ENCODE assay signal across 10 cellular contexts in genomic region chr3:78978037-78978436, GRCh38.
DNase-seq lines count a peak whose midpoint lies in the region; ATAC-seq, FAIRE-seq and TF ChIP-seq lines count a peak whose summit lies in the region.
"Had no signal": no experiment of that assay in that cellular context is flagged by ENCODE, and none has a peak within 500 bp of the region (broad histone marks: within the 10 kb centered on the region; RNA-seq: fewer than 3 reads in every experiment).

No MANE protein-coding gene starts in this region.

- DNase-seq in Calu3 (no peak), Kasumi-1 (lab: John Stamatoyannopoulos, UW) (peak; percentile 20 to 21), adipocyte (ENCODE audit: low read depth) (peak; percentile 45), right lobe of liver (no peak), pancreas (no peak)
- DNase-seq in central memory CD4-positive, alpha-beta T cell, result no peak
- DNase-seq: SHP77 had no signal

- ATAC-seq in right lobe of liver, result peak in 3 of 4 donors; percentile 45 to 65 (median 49)
- ATAC-seq in HG03159 (IDR thresholded peaks at IDR 0.05; ENCODE audit: unreplicated experiment), result no peak
- no peak for ATAC-seq in HG03378 (IDR thresholded peaks at IDR 0.05; ENCODE audit: unreplicated experiment)
- no peak for ATAC-seq in pancreas

- peaks cover 9% of the 10 kb centered on the region for H3K4me1 Mint-ChIP-seq in Calu3 (ENCODE audit: low read depth, unreplicated experiment)

- TF ChIP-seq CTCF in Calu3 (IDR thresholded peaks at IDR 0.05; ENCODE audit: unreplicated experiment) (peak; percentile 11), right lobe of liver (IDR thresholded peaks at IDR 0.05) (peak; percentile 34 to 56 (median 46)), pancreas (IDR thresholded peaks at IDR 0.05) (no peak)

- no TSS peak for BruUV-seq in Calu3 (replicated peaks; lab: Mats Ljungman, UMichigan)

- H3K9me3 Mint-ChIP-seq in Calu3 (ENCODE audit: low read depth, unreplicated experiment), result no peaks in the 10 kb centered on the region

- H3K4me3 ChIP-seq in adipocyte (ENCODE audit: low read length) (no peak overlapping the region), right lobe of liver (no peak overlapping the region), pancreas (no peak overlapping the region)

- no peak overlapping the region for H3K9ac ChIP-seq in adipocyte (ENCODE audit: low read length)

- FAIRE-seq in pancreas (lab: Jason Lieb, UNC), result no peak
- FAIRE-seq: urothelium cell line had no signal

- H3K27ac ChIP-seq in right lobe of liver (no peak overlapping the region), pancreas (no peak overlapping the region)

- H3K9me3 ChIP-seq in adipocyte (ENCODE audit: control insufficient read depth, low read length) (no peaks in the 10 kb centered on the region), right lobe of liver (no peaks in the 10 kb centered on the region), pancreas (no peaks in the 10 kb centered on the region)

- intact Hi-C loops in Calu3 (cut with micrococcal nuclease; ENCODE audit: unreplicated experiment) (loop anchor here (1.0 kb wide), 1 partner anchor 319 kb away; no protein-coding TSS in a partner anchor), right lobe of liver (cut with DNase I) (no loop called here), pancreas (cut with DNase I) (no loop called here)

- H3K36me3 ChIP-seq in adipocyte (ENCODE audit: control insufficient read depth, insufficient read depth, low read length, severe bottlenecking) (no peaks in the 10 kb centered on the region), right lobe of liver (no peaks in the 10 kb centered on the region), pancreas (no peaks in the 10 kb centered on the region)

- no peaks in the 10 kb centered on the region for H3K27me3 Mint-ChIP-seq in Calu3 (ENCODE audit: unreplicated experiment)

- H3K4me1 ChIP-seq in adipocyte (ENCODE audit: control insufficient read depth, insufficient read depth, low read length), result peaks cover 22% of the 10 kb centered on the region
- no peaks in the 10 kb centered on the region for H3K4me1 ChIP-seq in right lobe of liver
- H3K4me1 ChIP-seq in pancreas, result no peaks in the 10 kb centered on the region

- no peak overlapping the region for H3K27ac Mint-ChIP-seq in Calu3 (ENCODE audit: unreplicated experiment)

- TF ChIP-seq POLR2A in right lobe of liver (IDR thresholded peaks at IDR 0.05), result no peak

- H3K36me3 Mint-ChIP-seq in Calu3 (ENCODE audit: insufficient read depth, unreplicated experiment), result no peaks in the 10 kb centered on the region

- H3K27me3 ChIP-seq in adipocyte (replicated peaks; ENCODE audit: control insufficient read depth, insufficient read depth, low read length), result no peaks in the 10 kb centered on the region
- H3K27me3 ChIP-seq in right lobe of liver, result no peaks in the 10 kb centered on the region
- no peaks in the 10 kb centered on the region for H3K27me3 ChIP-seq in pancreas

- no peak overlapping the region for H3K4me3 Mint-ChIP-seq in Calu3 (ENCODE audit: low read depth, unreplicated experiment)

- CTCF ChIA-PET in Calu3 (lab: Charles Lee), result interaction anchor here (0.5 to 0.7 kb wide), 2 partner anchors 292 to 427 kb away, joined by 3 to 5 read pairs; no protein-coding TSS in a partner anchor

Comparison
In these comparisons a context has a peak if more than half of its experiments do, and no peak if none do; other contexts are left out.
1. DNase-seq: peak in Kasumi-1 (2 of 2) and adipocyte (single experiment); none in Calu3 (single experiment), right lobe of liver (0 of 3), central memory CD4-positive, alpha-beta T cell (single experiment) and pancreas (0 of 6).
2. CTCF ChIP-seq: peak in Calu3 (single experiment) and right lobe of liver (4 of 4); none in pancreas (0 of 4).
3. ATAC-seq: peak in right lobe of liver (3 of 4); none in HG03159 (single experiment), HG03378 (single experiment) and pancreas (0 of 4).